ENCODE assay signal across 1 cellular context in the genomic region with DNA sequence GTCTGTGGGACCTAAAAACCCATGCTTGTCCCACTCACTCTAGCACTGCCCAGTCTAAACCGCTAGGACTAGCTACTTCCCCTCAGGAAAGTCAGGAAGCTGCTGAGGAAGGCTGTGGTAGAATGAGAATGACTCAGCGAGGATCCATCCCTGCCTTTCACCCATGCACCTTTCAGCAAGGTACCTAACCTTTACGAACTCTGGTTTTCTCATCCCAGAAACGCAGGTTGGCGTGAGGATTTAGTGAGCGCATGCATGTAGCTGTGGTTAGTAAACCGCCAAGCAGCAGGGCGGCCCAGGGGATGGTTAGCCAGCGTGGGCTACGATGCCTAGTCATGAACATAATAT.
TF ChIP-seq lines count a peak whose summit lies in the region.

No MANE protein-coding gene starts in this region.

TF ChIP-seq in HCT116, 20 proteins besides CTCF, POLR2A, EP300 and RAD21 (continued from another document):
- TF ChIP-seq, protein P1, sequence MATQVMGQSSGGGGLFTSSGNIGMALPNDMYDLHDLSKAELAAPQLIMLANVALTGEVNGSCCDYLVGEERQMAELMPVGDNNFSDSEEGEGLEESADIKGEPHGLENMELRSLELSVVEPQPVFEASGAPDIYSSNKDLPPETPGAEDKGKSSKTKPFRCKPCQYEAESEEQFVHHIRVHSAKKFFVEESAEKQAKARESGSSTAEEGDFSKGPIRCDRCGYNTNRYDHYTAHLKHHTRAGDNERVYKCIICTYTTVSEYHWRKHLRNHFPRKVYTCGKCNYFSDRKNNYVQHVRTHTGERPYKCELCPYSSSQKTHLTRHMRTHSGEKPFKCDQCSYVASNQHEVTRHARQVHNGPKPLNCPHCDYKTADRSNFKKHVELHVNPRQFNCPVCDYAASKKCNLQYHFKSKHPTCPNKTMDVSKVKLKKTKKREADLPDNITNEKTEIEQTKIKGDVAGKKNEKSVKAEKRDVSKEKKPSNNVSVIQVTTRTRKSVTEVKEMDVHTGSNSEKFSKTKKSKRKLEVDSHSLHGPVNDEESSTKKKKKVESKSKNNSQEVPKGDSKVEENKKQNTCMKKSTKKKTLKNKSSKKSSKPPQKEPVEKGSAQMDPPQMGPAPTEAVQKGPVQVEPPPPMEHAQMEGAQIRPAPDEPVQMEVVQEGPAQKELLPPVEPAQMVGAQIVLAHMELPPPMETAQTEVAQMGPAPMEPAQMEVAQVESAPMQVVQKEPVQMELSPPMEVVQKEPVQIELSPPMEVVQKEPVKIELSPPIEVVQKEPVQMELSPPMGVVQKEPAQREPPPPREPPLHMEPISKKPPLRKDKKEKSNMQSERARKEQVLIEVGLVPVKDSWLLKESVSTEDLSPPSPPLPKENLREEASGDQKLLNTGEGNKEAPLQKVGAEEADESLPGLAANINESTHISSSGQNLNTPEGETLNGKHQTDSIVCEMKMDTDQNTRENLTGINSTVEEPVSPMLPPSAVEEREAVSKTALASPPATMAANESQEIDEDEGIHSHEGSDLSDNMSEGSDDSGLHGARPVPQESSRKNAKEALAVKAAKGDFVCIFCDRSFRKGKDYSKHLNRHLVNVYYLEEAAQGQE (IDR thresholded peaks at IDR 0.05; ENCODE audit: low read depth), result no peak
- TF ChIP-seq JUND (IDR thresholded peaks at IDR 0.05), result no peak
- TF ChIP-seq TCF7L2 (IDR thresholded peaks at IDR 0.05; ENCODE audit: borderline replicate concordance, extremely low read depth, insufficient read depth, insufficient read length), result no peak
- TF ChIP-seq, protein P2, sequence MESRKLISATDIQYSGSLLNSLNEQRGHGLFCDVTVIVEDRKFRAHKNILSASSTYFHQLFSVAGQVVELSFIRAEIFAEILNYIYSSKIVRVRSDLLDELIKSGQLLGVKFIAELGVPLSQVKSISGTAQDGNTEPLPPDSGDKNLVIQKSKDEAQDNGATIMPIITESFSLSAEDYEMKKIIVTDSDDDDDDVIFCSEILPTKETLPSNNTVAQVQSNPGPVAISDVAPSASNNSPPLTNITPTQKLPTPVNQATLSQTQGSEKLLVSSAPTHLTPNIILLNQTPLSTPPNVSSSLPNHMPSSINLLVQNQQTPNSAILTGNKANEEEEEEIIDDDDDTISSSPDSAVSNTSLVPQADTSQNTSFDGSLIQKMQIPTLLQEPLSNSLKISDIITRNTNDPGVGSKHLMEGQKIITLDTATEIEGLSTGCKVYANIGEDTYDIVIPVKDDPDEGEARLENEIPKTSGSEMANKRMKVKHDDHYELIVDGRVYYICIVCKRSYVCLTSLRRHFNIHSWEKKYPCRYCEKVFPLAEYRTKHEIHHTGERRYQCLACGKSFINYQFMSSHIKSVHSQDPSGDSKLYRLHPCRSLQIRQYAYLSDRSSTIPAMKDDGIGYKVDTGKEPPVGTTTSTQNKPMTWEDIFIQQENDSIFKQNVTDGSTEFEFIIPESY (IDR thresholded peaks at IDR 0.05; ENCODE audit: extremely low read depth, insufficient replicate concordance, low read length), result no peak
- no peak for TF ChIP-seq CEBPB (IDR thresholded peaks at IDR 0.05; ENCODE audit: low read depth)
- no peak for TF ChIP-seq EZH2phosphoT487 (IDR thresholded peaks at IDR 0.05; ENCODE audit: borderline replicate concordance)
